ENCODE assay signal across 1 cellular context in the genomic region with DNA sequence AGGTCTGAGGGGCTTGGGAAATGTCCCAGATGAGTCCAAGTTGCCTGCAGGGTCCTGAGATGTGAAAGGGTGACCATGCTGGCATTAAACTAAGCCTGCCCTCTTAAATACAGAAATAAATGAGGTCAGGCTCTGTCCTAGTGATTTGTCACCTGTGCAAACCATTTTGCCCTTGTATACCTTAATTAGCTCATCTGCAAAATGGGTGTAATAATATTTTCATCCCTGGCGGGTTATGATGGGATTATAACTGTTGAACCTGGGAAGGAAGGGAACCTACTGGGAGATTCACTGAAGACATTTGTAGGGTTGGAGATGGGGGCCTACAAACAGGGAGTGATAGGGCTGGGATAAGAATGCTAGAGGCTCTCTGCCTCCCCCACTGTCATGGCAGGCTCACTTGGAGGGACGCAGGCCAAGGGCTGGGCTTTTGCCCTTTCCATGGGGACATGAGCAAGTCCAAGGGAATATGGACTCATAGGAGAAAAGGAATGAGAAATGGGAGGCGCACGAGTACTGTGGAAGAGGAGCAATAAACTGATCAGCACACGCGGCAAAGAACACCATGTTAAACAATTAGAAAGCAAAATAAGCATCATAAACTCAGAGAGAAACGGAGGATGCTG.
TF ChIP-seq lines count a peak whose summit lies in the region.

No MANE protein-coding gene starts in this region.

TF ChIP-seq in HepG2, 621 proteins besides CTCF, POLR2A, EP300 and RAD21:
- TF ChIP-seq ZNF496 (CRISPR knock-in tag; IDR thresholded peaks at IDR 0.05; ENCODE audit: insufficient replicate concordance) (no peak), POLR2AphosphoS5 (IDR thresholded peaks at IDR 0.05; ENCODE audit: low read depth, low read length) (peak; percentile 31), ZNF607 (CRISPR knock-in tag; IDR thresholded peaks at IDR 0.05; ENCODE audit: borderline replicate concordance) (no peak), AKAP8 (CRISPR knock-in tag; IDR thresholded peaks at IDR 0.05) (0 out of 2 replicates have a peak, but pooled peaks have one; percentile 12), ZC3H4 (CRISPR knock-in tag; IDR thresholded peaks at IDR 0.05; ENCODE audit: borderline replicate concordance) (peak; percentile 53; the same call in 1 of the 2 replicates), KLF6 (CRISPR knock-in tag; IDR thresholded peaks at IDR 0.05) (no peak), CHD4 (IDR thresholded peaks at IDR 0.05; ENCODE audit: borderline replicate concordance, low read length) (0 out of 2 replicates have a peak, but pooled peaks have one; percentile 70), POLR2G (IDR thresholded peaks at IDR 0.05; ENCODE audit: low read depth, low read length) (peak; percentile 69), PRMT3 (CRISPR knock-in tag; IDR thresholded peaks at IDR 0.05; ENCODE audit: borderline replicate concordance, low read depth) (no peak), RBM22 (optimal IDR thresholded peaks at IDR 0.05; ENCODE audit: low read length) (peak; percentile 34), SSRP1 (CRISPR knock-in tag; IDR thresholded peaks at IDR 0.05) (peak; percentile 73), ZNF629 (CRISPR knock-in tag; conservative IDR thresholded peaks at IDR 0.05) (peak; percentile 91)
- TF ChIP-seq, protein P1, sequence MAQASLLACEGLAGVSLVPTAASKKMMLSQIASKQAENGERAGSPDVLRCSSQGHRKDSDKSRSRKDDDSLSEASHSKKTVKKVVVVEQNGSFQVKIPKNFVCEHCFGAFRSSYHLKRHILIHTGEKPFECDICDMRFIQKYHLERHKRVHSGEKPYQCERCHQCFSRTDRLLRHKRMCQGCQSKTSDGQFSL (CRISPR knock-in tag; IDR thresholded peaks at IDR 0.05), result no peak
